Comparison of ENCODE assay signal across 8 cellular contexts in genomic region chrX:71366674-71367256, GRCh38. TPM values are rescaled to one million over a fixed set of nuclear protein-coding genes. Genes with fewer than 3 reads are reported as not detected.
DNase-seq lines count a peak whose midpoint lies in the region; ATAC-seq and TF ChIP-seq lines count a peak whose summit lies in the region.

No MANE protein-coding gene starts in this region.

- H3K4me2 ChIP-seq in hepatocyte: peak overlapping the region; percentile 86

- peaks cover 39% of the 10 kb centered on the region for H3K79me2 ChIP-seq in hepatocyte

- WGBS in hepatocyte (ENCODE audit: low lambda C conversion rate, missing lambda C conversion rate): 37% methylated on average over 31 of the region's 36 CpGs

- H4K20me1 ChIP-seq in hepatocyte (ENCODE audit: insufficient read depth, poor library complexity, severe bottlenecking): no peaks in the 10 kb centered on the region

- TF ChIP-seq POLR2A in Raji (IDR thresholded peaks at IDR 0.05; ENCODE audit: insufficient read depth, low read depth, low read length) (peak; percentile 60), gastrocnemius medialis (IDR thresholded peaks at IDR 0.05) (no peak)

- DNase-seq in EH (ENCODE audit: low read depth) (peak; percentile 38), HFF-Myc (ENCODE audit: extremely low read depth, low read depth) (no peak), amniotic epithelial cell (ENCODE audit: low read depth) (peak; percentile 8), hepatocyte (ENCODE audit: low spot score) (peak; percentile 34), gastrocnemius medialis (peak in 1 of 2 donors; percentile 14), SKM-1 (lab: John Stamatoyannopoulos, UW; ENCODE audit: unreplicated experiment) (no peak), NCI-H345 (lab: John Stamatoyannopoulos, UW) (no peak)

- ATAC-seq in gastrocnemius medialis: peak; percentile 9 to 13

- peak overlapping the region; percentile 78 for H3K27ac ChIP-seq in hepatocyte
- H3K27ac ChIP-seq in gastrocnemius medialis: peak overlapping the region; percentile 81 to 96 (median 88)

- H3K4me3 ChIP-seq in HFF-Myc (replicated peaks; ENCODE audit: low read depth, low read length): peak overlapping the region; percentile 81
- peak overlapping the region; percentile 26 for H3K4me3 ChIP-seq in hepatocyte
- H3K4me3 ChIP-seq in gastrocnemius medialis: peak overlapping the region; percentile 63 to 85 (median 82)

- H3K27me3 ChIP-seq in hepatocyte: no peaks in the 10 kb centered on the region
- no peaks in the 10 kb centered on the region for H3K27me3 ChIP-seq in gastrocnemius medialis

- peak overlapping the region; percentile 28 for H2AFZ ChIP-seq in hepatocyte

- no peaks in the 10 kb centered on the region for H3K36me3 ChIP-seq in hepatocyte (replicated peaks; ENCODE audit: insufficient read depth, low read depth)
- peaks cover 0 to 7% of the 10 kb centered on the region in 2 donors for H3K36me3 ChIP-seq in gastrocnemius medialis

- no peaks in the 10 kb centered on the region for H3K9me3 ChIP-seq in hepatocyte (ENCODE audit: low read depth)
- H3K9me3 ChIP-seq in gastrocnemius medialis: no peaks in the 10 kb centered on the region

- intact Hi-C loops in gastrocnemius medialis (cut with DNase I; ENCODE audit: low total_unique reads): loop anchor here (1.0 to 10.0 kb wide), 5 partner anchors 82 to 1234 kb away; partner anchors contain the start of genes IGBP1, NONO, OGT and PIN4

- TF ChIP-seq CTCF in HFF-Myc (IDR thresholded peaks at IDR 0.05; ENCODE audit: low read depth, low read length, missing control alignments) (no peak), hepatocyte (IDR thresholded peaks at IDR 0.05; ENCODE audit: poor library complexity) (no peak), gastrocnemius medialis (IDR thresholded peaks at IDR 0.05 in 4 of 5, conservative IDR thresholded peaks at IDR 0.05 in 1 of 5) (no peak)

- H3K4me1 ChIP-seq in hepatocyte (ENCODE audit: insufficient read depth): no peaks in the 10 kb centered on the region
- peaks cover 8 to 12% of the 10 kb centered on the region in 2 donors for H3K4me1 ChIP-seq in gastrocnemius medialis

- no peaks in the 10 kb centered on the region for H3K9me2 ChIP-seq in hepatocyte (replicated peaks; ENCODE audit: insufficient read depth)

- in situ Hi-C loops in gastrocnemius medialis (cut with MboI; ENCODE audit: low sequenced_read_pairs in 4 of 4): loop anchor here in 2 of 4 donors (25.0 kb wide), 1 partner anchor 104 kb away; the partner anchor contains the start of gene ZMYM3 (in 2 of the 2)

RNA-seq across cellular contexts. Expression of gene TAF1, which starts 0.6 kb away (rescaled TPM):
- 15.8 and 19.2 TPM in 2 replicates for total RNA-seq in hepatocyte
- 1.9 and 2.7 TPM in 2 replicates for polyA plus RNA-seq in hepatocyte
- total RNA-seq in gastrocnemius medialis: 10 to 100 TPM; 13.2 to 21.7 (median 19.1) TPM

Comparison
In these comparisons a context has a peak if more than half of its experiments do, and no peak if none do; other contexts are left out.
1. DNase-seq: peak in EH (single experiment), amniotic epithelial cell (single experiment) and hepatocyte (single experiment); none in HFF-Myc (single experiment), SKM-1 (single experiment) and NCI-H345 (single experiment).
2. H3K4me3 ChIP-seq: peak in every context shown above with its lines; median percentile 82 in gastrocnemius medialis; 81 in HFF-Myc; 26 in hepatocyte.